ENCODE assay signal across 8 cellular contexts in genomic region chr17:80970044-80970761, GRCh38. TPM values are rescaled to one million over a fixed set of nuclear protein-coding genes. Genes with fewer than 3 reads are reported as not detected.
A peak's percentile ranks its signal among the peaks of the same experiment; 100 is the strongest.
DNase-seq lines count a peak whose midpoint lies in the region; ATAC-seq and TF ChIP-seq lines count a peak whose summit lies in the region.

No MANE protein-coding gene starts in this region.

- H3K36me3 ChIP-seq in OCI-LY7 (ENCODE audit: insufficient read depth, low read length) = peaks cover 3% of the 10 kb centered on the region; the same call in 1 of the 2 replicates

- H3K9me3 ChIP-seq in OCI-LY7 (ENCODE audit: low read length) = no peaks in the 10 kb centered on the region

- no peaks in the 10 kb centered on the region for H3K4me1 ChIP-seq in OCI-LY7 (ENCODE audit: insufficient read depth, low read length, poor library complexity, severe bottlenecking)

- H3K9me2 ChIP-seq in OCI-LY7 (ENCODE audit: insufficient read depth, low read length) = no peaks in the 10 kb centered on the region

- no peaks in the 10 kb centered on the region for H3K79me2 ChIP-seq in OCI-LY7 (ENCODE audit: insufficient read depth, low read depth, low read length)

- CTCF ChIA-PET in OCI-LY7 (lab: Charles Lee; ENCODE audit: unreplicated experiment) = interaction anchor here (0.5 to 0.6 kb wide), 3 partner anchors 105 to 516 kb away, joined by 3 to 5 read pairs (median 4); no protein-coding TSS in a partner anchor

- H2AFZ ChIP-seq in OCI-LY7 (ENCODE audit: low read length) = no peak overlapping the region

- H3K4me3 Mint-ChIP-seq in activated naive CD8-positive, alpha-beta T cell treated with anti-CD3 and anti-CD28 coated beads, Interleukin-2, amount 50 U/mL, for 24 hours = no peak overlapping the region
- H3K4me3 Mint-ChIP-seq in stimulated activated effector memory CD8-positive, alpha-beta T cell treated with anti-CD3 and anti-CD28 coated beads, Interleukin-12 subunit alpha, Interleukin-12 subunit beta, amount 100 ng/mL, for 72 hours = peak overlapping the region; percentile 30

- H3K4me1 Mint-ChIP-seq in activated naive CD8-positive, alpha-beta T cell treated with anti-CD3 and anti-CD28 coated beads, Interleukin-2, amount 50 U/mL, for 24 hours = peaks cover 5% of the 10 kb centered on the region
- peaks cover 8% of the 10 kb centered on the region for H3K4me1 Mint-ChIP-seq in stimulated activated effector memory CD8-positive, alpha-beta T cell treated with anti-CD3 and anti-CD28 coated beads, Interleukin-12 subunit alpha, Interleukin-12 subunit beta, amount 100 ng/mL, for 72 hours

- no peak overlapping the region for H3K4me3 ChIP-seq in OCI-LY7 (ENCODE audit: low read depth, low read length, poor library complexity, severe bottlenecking)

- no peaks in the 10 kb centered on the region for H3K9me3 Mint-ChIP-seq in activated naive CD8-positive, alpha-beta T cell treated with anti-CD3 and anti-CD28 coated beads, Interleukin-2, amount 50 U/mL, for 24 hours
- H3K9me3 Mint-ChIP-seq in stimulated activated effector memory CD8-positive, alpha-beta T cell treated with anti-CD3 and anti-CD28 coated beads, Interleukin-12 subunit alpha, Interleukin-12 subunit beta, amount 100 ng/mL, for 72 hours = no peaks in the 10 kb centered on the region

- intact Hi-C loops in OCI-LY7 (cut with micrococcal nuclease; ENCODE audit: unreplicated experiment) = no loop called here

- peaks cover 6% of the 10 kb centered on the region for H3K27me3 Mint-ChIP-seq in activated naive CD8-positive, alpha-beta T cell treated with anti-CD3 and anti-CD28 coated beads, Interleukin-2, amount 50 U/mL, for 24 hours

- no peak overlapping the region for H3K27ac ChIP-seq in OCI-LY7 (ENCODE audit: low read depth, low read length, poor library complexity, severe bottlenecking)

- no TSS peak for BruUV-seq in OCI-LY7 (replicated peaks; lab: Mats Ljungman, UMichigan)

- H3K4me2 ChIP-seq in OCI-LY7 (ENCODE audit: low read length) = no peak overlapping the region

- no peak overlapping the region for H3K27ac Mint-ChIP-seq in activated naive CD8-positive, alpha-beta T cell treated with anti-CD3 and anti-CD28 coated beads, Interleukin-2, amount 50 U/mL, for 24 hours
- peak overlapping the region; percentile 88 for H3K27ac Mint-ChIP-seq in stimulated activated effector memory CD8-positive, alpha-beta T cell treated with anti-CD3 and anti-CD28 coated beads, Interleukin-12 subunit alpha, Interleukin-12 subunit beta, amount 100 ng/mL, for 72 hours

- H3K36me3 Mint-ChIP-seq in activated naive CD8-positive, alpha-beta T cell treated with anti-CD3 and anti-CD28 coated beads, Interleukin-2, amount 50 U/mL, for 24 hours (ENCODE audit: low read depth) = peaks cover 4% of the 10 kb centered on the region
- H3K36me3 Mint-ChIP-seq in stimulated activated effector memory CD8-positive, alpha-beta T cell treated with anti-CD3 and anti-CD28 coated beads, Interleukin-12 subunit alpha, Interleukin-12 subunit beta, amount 100 ng/mL, for 72 hours = peaks cover 65% of the 10 kb centered on the region

- peak; percentile 46 for ATAC-seq in activated naive CD8-positive, alpha-beta T cell treated with anti-CD3 and anti-CD28 coated beads, Interleukin-2, amount 50 U/mL, for 24 hours
- ATAC-seq in stimulated activated effector memory CD8-positive, alpha-beta T cell treated with anti-CD3 and anti-CD28 coated beads, Interleukin-12 subunit alpha, Interleukin-12 subunit beta, amount 100 ng/mL, for 72 hours = peak; percentile 71
- ATAC-seq in GM18873 (IDR thresholded peaks at IDR 0.05; ENCODE audit: low FRiP score, unreplicated experiment) = no peak

- DNase-seq in NCI-H510A treated with DMSO at 0.1 percent for 48 hours (lab: John Stamatoyannopoulos, UW) (peak; percentile 25), NCI-H510A (lab: John Stamatoyannopoulos, UW) (no peak), OCI-LY7 (ENCODE audit: low spot score) (peak; percentile 48), hypothalamus (lab: John Stamatoyannopoulos, UW) (peak in 27 of 51 donors; percentile 11 to 56 (median 30)), NOMO-1 (lab: John Stamatoyannopoulos, UW; ENCODE audit: unreplicated experiment in 2 of 2) (no peak)
- peak; percentile 63 for DNase-seq in activated naive CD8-positive, alpha-beta T cell treated with anti-CD3 and anti-CD28 coated beads, Interleukin-2, amount 50 U/mL, for 24 hours
- peak; percentile 29 to 71 for DNase-seq in stimulated activated effector memory CD8-positive, alpha-beta T cell treated with anti-CD3 and anti-CD28 coated beads, Interleukin-12 subunit alpha, Interleukin-12 subunit beta, amount 100 ng/mL, for 72 hours (ENCODE audit: low spot score in 2 of 2)

- POLR2A ChIA-PET in OCI-LY7 (lab: Charles Lee) = no interaction called here

- peak; percentile 70 for TF ChIP-seq CTCF in OCI-LY7 (conservative IDR thresholded peaks at IDR 0.05; ENCODE audit: low read length)

- no peaks in the 10 kb centered on the region for H4K20me1 ChIP-seq in OCI-LY7 (ENCODE audit: insufficient read depth, low read length)

RNA-seq across cellular contexts. Expression of gene CHMP6, which starts 21.4 kb away (rescaled TPM):
- total RNA-seq in OCI-LY7 (2014; rRNA removed; shearing (Covaris generic)) = 7.9 and 10.8 TPM in 2 replicates
- total RNA-seq in OCI-LY7 (2022) = 23.6 and 23.8 TPM in 2 replicates

Comparison
In these comparisons a context has a peak if more than half of its experiments do, and no peak if none do; other contexts are left out.
1. DNase-seq: peak in NCI-H510A treated with DMSO at 0.1 percent for 48 hours (single experiment), OCI-LY7 (single experiment), activated naive CD8-positive, alpha-beta T cell treated with anti-CD3 and anti-CD28 coated beads, Interleukin-2, amount 50 U/mL, for 24 hours (single experiment), hypothalamus (27 of 51) and stimulated activated effector memory CD8-positive, alpha-beta T cell treated with anti-CD3 and anti-CD28 coated beads, Interleukin-12 subunit alpha, Interleukin-12 subunit beta, amount 100 ng/mL, for 72 hours (2 of 2); none in NCI-H510A (single experiment) and NOMO-1 (0 of 2).